ENCODE assay signal across 18 cellular contexts in genomic region chr5:56647109-56647863, GRCh38.
DNase-seq lines count a peak whose midpoint lies in the region; ATAC-seq and TF ChIP-seq lines count a peak whose summit lies in the region.
"Had no signal": no experiment of that assay in that cellular context is flagged by ENCODE, and none has a peak within 500 bp of the region (broad histone marks: within the 10 kb centered on the region; RNA-seq: fewer than 3 reads in every experiment).

No MANE protein-coding gene starts in this region.

- peaks cover 54% of the 10 kb centered on the region for H3K4me1 Mint-ChIP-seq in CD4-positive, alpha-beta T cell (ENCODE audit: low read depth)
- H3K4me1 Mint-ChIP-seq in T-cell (peaks cover 29 to 55% (median 45%) of the 10 kb centered on the region in 3 donors), progenitor cell of endocrine pancreas (ENCODE audit: low read depth) (peaks cover 11% of the 10 kb centered on the region)
- H3K4me1 Mint-ChIP-seq in naive thymus-derived CD4-positive, alpha-beta T cell, result peaks cover 20 to 64% (median 50%) of the 10 kb centered on the region in 7 donors

- CTCF ChIA-PET in CD4-positive, alpha-beta T cell (lab: Charles Lee), result no interaction called here
- CTCF ChIA-PET in T-cell (lab: Charles Lee), result no interaction called here
- CTCF ChIA-PET in naive thymus-derived CD4-positive, alpha-beta T cell (lab: Charles Lee), result interaction anchor here (0.5 kb wide), 2 partner anchors 182 to 377 kb away, joined by 3 read pairs; no protein-coding TSS in a partner anchor

- no peaks in the 10 kb centered on the region for H3K36me3 Mint-ChIP-seq in CD4-positive, alpha-beta T cell (ENCODE audit: low read depth)
- no peaks in the 10 kb centered on the region for H3K36me3 Mint-ChIP-seq in T-cell
- H3K36me3 Mint-ChIP-seq in naive thymus-derived CD4-positive, alpha-beta T cell, result peaks cover 0 to 14% (median 0%) of the 10 kb centered on the region in 5 donors
- H3K36me3 Mint-ChIP-seq in progenitor cell of endocrine pancreas (ENCODE audit: insufficient read depth), result no peaks in the 10 kb centered on the region

- POLR2A ChIA-PET in CD4-positive, alpha-beta T cell (lab: Charles Lee), result interaction anchor here (0.7 kb wide), 1 partner anchor 1121 kb away, joined by 3 read pairs; no protein-coding TSS in a partner anchor
- POLR2A ChIA-PET in T-cell (lab: Charles Lee), result no interaction called here
- POLR2A ChIA-PET in naive thymus-derived CD4-positive, alpha-beta T cell (lab: Charles Lee), result no interaction called here

- H3K4me3 ChIP-seq in BLaER1 treated with 17β-estradiol and CSF1 and Interleukin-3, amounts not matched to agents 10 nM and 100 nM, result no peak overlapping the region
- no peak overlapping the region for H3K4me3 ChIP-seq in naive thymus-derived CD4-positive, alpha-beta T cell (ENCODE audit: low read length)
- H3K4me3 ChIP-seq: SK-N-MC had no signal

- H3K27me3 Mint-ChIP-seq in CD4-positive, alpha-beta T cell, result no peaks in the 10 kb centered on the region
- H3K27me3 Mint-ChIP-seq in T-cell (no peaks in the 10 kb centered on the region), progenitor cell of endocrine pancreas (peaks cover 24% of the 10 kb centered on the region)
- peaks cover 0 to 15% (median 0%) of the 10 kb centered on the region in 5 donors for H3K27me3 Mint-ChIP-seq in naive thymus-derived CD4-positive, alpha-beta T cell

- H3K9me3 Mint-ChIP-seq in CD4-positive, alpha-beta T cell, result no peaks in the 10 kb centered on the region
- H3K9me3 Mint-ChIP-seq in T-cell (no peaks in the 10 kb centered on the region), progenitor cell of endocrine pancreas (ENCODE audit: low read depth) (no peaks in the 10 kb centered on the region)
- H3K9me3 Mint-ChIP-seq in naive thymus-derived CD4-positive, alpha-beta T cell, result peaks cover 0 to 8% (median 0%) of the 10 kb centered on the region in 11 donors
- H3K9me3 Mint-ChIP-seq: HFFc6 had no signal

- no peak overlapping the region for H3K9ac ChIP-seq in BLaER1 treated with 17β-estradiol and CSF1 and Interleukin-3, amounts not matched to agents 10 nM and 100 nM

- no peak for DNase-seq in CD4-positive, alpha-beta T cell
- DNase-seq in T-cell, result no peak
- peak in 2 of 9 donors; percentile 13 to 14 for DNase-seq in naive thymus-derived CD4-positive, alpha-beta T cell
- no peak for DNase-seq in sciatic nerve (ENCODE audit: low spot score)
- DNase-seq in progenitor cell of endocrine pancreas (ENCODE audit: low spot score, unreplicated experiment), result no peak
- DNase-seq in NCI-H2029 (lab: John Stamatoyannopoulos, UW), result no peak
- DNase-seq: GF-D8, HFFc6, KG1, NCI-H1048, NCI-H1436, NCI-H1930, NCI-H2171 treated with DMSO at 0.1 percent for 48 hours, Right ventricle myocardium superior had no signal

- H3K27ac Mint-ChIP-seq in CD4-positive, alpha-beta T cell, result peak overlapping the region; percentile 56
- H3K27ac Mint-ChIP-seq in T-cell (peak overlapping the region; percentile 18 to 80), progenitor cell of endocrine pancreas (no peak overlapping the region)
- H3K27ac Mint-ChIP-seq in naive thymus-derived CD4-positive, alpha-beta T cell, result peak overlapping the region in 8 of 9 donors; percentile 4 to 67 (median 34)
- H3K27ac Mint-ChIP-seq: HFFc6 had no signal

- no peaks in the 10 kb centered on the region for H3K36me3 ChIP-seq in BLaER1 treated with 17β-estradiol and CSF1 and Interleukin-3, amounts not matched to agents 10 nM and 100 nM
- no peaks in the 10 kb centered on the region for H3K36me3 ChIP-seq in naive thymus-derived CD4-positive, alpha-beta T cell (ENCODE audit: control insufficient read depth in 2 of 3, insufficient read depth in 3 of 3, low read length in 3 of 3)

- peaks cover 21 to 50% (median 33%) of the 10 kb centered on the region in 10 experiments for H3K4me1 ChIP-seq in BLaER1 treated with 17β-estradiol and CSF1 and Interleukin-3, amounts not matched to agents 10 nM and 100 nM
- H3K4me1 ChIP-seq in naive thymus-derived CD4-positive, alpha-beta T cell (ENCODE audit: control insufficient read depth in 2 of 2, insufficient read depth in 2 of 2, low read length in 2 of 2), result peaks cover 0 to 23% of the 10 kb centered on the region in 2 donors

- no peak overlapping the region for H3K4me3 Mint-ChIP-seq in CD4-positive, alpha-beta T cell
- H3K4me3 Mint-ChIP-seq in T-cell (no peak overlapping the region), progenitor cell of endocrine pancreas (ENCODE audit: low read depth) (no peak overlapping the region)
- H3K4me3 Mint-ChIP-seq in naive thymus-derived CD4-positive, alpha-beta T cell, result peak overlapping the region in 4 of 10 donors; percentile 4 to 37 (median 19)
- H3K4me3 Mint-ChIP-seq: HFFc6 had no signal

- H3K27me3 ChIP-seq in BLaER1 treated with 17β-estradiol and CSF1 and Interleukin-3, amounts not matched to agents 10 nM and 100 nM, result no peaks in the 10 kb centered on the region
- H3K27me3 ChIP-seq in CD4-positive, alpha-beta T cell (ENCODE audit: control insufficient read depth, insufficient read depth, low read length), result no peaks in the 10 kb centered on the region
- H3K27me3 ChIP-seq in naive thymus-derived CD4-positive, alpha-beta T cell (ENCODE audit: control insufficient read depth in 2 of 2, insufficient read depth in 2 of 2, low read length in 2 of 2), result no peaks in the 10 kb centered on the region

- intact Hi-C loops in CD4-positive, alpha-beta T cell (cut with DNase I, micrococcal nuclease), result no loop called here
- intact Hi-C loops in naive thymus-derived CD4-positive, alpha-beta T cell (cut with micrococcal nuclease), result no loop called here
- intact Hi-C loops in sciatic nerve (cut with DNase I), result no loop called here

- H3K4me2 ChIP-seq in BLaER1 treated with 17β-estradiol and CSF1 and Interleukin-3, amounts not matched to agents 10 nM and 100 nM, result peak overlapping the region in 6 of 11 experiments; percentile 5 to 28 (median 16); a peak in 4 of 22 replicates

- peak; percentile 29 for ATAC-seq in CD4-positive, alpha-beta T cell (ENCODE audit: poor library complexity)
- ATAC-seq in T-cell (replicated peaks in 1 of 4) (peak in 1 of 4 experiments; percentile 54), sciatic nerve (no peak), GM19351 (IDR thresholded peaks at IDR 0.05; ENCODE audit: unreplicated experiment) (no peak)
- peak; percentile 51 for ATAC-seq in naive thymus-derived CD4-positive, alpha-beta T cell

- no peak for TF ChIP-seq CTCF in CD4-positive, alpha-beta T cell (IDR thresholded peaks at IDR 0.05)
- no peak for TF ChIP-seq CTCF in progenitor cell of endocrine pancreas (IDR thresholded peaks at IDR 0.05; ENCODE audit: unreplicated experiment)

- no peaks in the 10 kb centered on the region for H4K20me1 ChIP-seq in BLaER1 treated with 17β-estradiol and CSF1 and Interleukin-3, amounts not matched to agents 10 nM and 100 nM

- no peak overlapping the region; a peak in 1 of 22 replicates for H3K27ac ChIP-seq in BLaER1 treated with 17β-estradiol and CSF1 and Interleukin-3, amounts not matched to agents 10 nM and 100 nM
- no peak overlapping the region for H3K27ac ChIP-seq in CD4-positive, alpha-beta T cell (ENCODE audit: low read depth, low read length)
- no peak overlapping the region for H3K27ac ChIP-seq in naive thymus-derived CD4-positive, alpha-beta T cell (ENCODE audit: low read depth, low read length)
- H3K27ac ChIP-seq: C4-2B, SK-N-MC had no signal

- H3K9me3 ChIP-seq in BLaER1 treated with 17β-estradiol and CSF1 and Interleukin-3, amounts not matched to agents 10 nM and 100 nM (replicated peaks in 1 of 11), result peaks cover 0 to 16% (median 12%) of the 10 kb centered on the region in 11 experiments; a peak in 11 of 22 replicates
- no peaks in the 10 kb centered on the region for H3K9me3 ChIP-seq in CD4-positive, alpha-beta T cell (ENCODE audit: control insufficient read depth, low read length)
- H3K9me3 ChIP-seq in naive thymus-derived CD4-positive, alpha-beta T cell (ENCODE audit: control insufficient read depth in 2 of 3, low read length in 3 of 3), result no peaks in the 10 kb centered on the region

Comparison
In these comparisons a context has a peak if more than half of its experiments do, and no peak if none do; other contexts are left out.
1. ATAC-seq: peak in CD4-positive, alpha-beta T cell (single experiment) and naive thymus-derived CD4-positive, alpha-beta T cell (single experiment); none in sciatic nerve (single experiment) and GM19351 (single experiment).